ENCODE assay signal across 16 cellular contexts in genomic region chr6:3294396-3294795, GRCh38. TPM values are rescaled to one million over a fixed set of nuclear protein-coding genes. Genes with fewer than 3 reads are reported as not detected.
DNase-seq lines count a peak whose midpoint lies in the region; ATAC-seq and TF ChIP-seq lines count a peak whose summit lies in the region.
"Had no signal": no experiment of that assay in that cellular context is flagged by ENCODE, and none has a peak within 500 bp of the region (broad histone marks: within the 10 kb centered on the region; RNA-seq: fewer than 3 reads in every experiment).

No MANE protein-coding gene starts in this region.

- POLR2A ChIA-PET in activated CD4-positive, alpha-beta T cell treated with anti-CD3 and anti-CD28 coated beads for 36 hours (lab: Charles Lee) = no interaction called here

- H3K27me3 Mint-ChIP-seq in T-helper 17 cell (peaks cover 5% of the 10 kb centered on the region), endodermal cell (ENCODE audit: insufficient read depth) (no peaks in the 10 kb centered on the region)
- H3K27me3 Mint-ChIP-seq in activated CD4-positive, alpha-beta T cell treated with anti-CD3 and anti-CD28 coated beads for 36 hours = no peaks in the 10 kb centered on the region
- H3K27me3 Mint-ChIP-seq: CD4-positive, alpha-beta T cell had no signal

- H3K36me3 Mint-ChIP-seq in T-helper 17 cell (ENCODE audit: low read depth) = peaks cover 3% of the 10 kb centered on the region
- no peaks in the 10 kb centered on the region for H3K36me3 Mint-ChIP-seq in endodermal cell (ENCODE audit: low read depth)
- no peaks in the 10 kb centered on the region for H3K36me3 Mint-ChIP-seq in activated CD4-positive, alpha-beta T cell treated with anti-CD3 and anti-CD28 coated beads for 36 hours (ENCODE audit: low read depth)

- no peak overlapping the region for H3K9ac ChIP-seq in endodermal cell (ENCODE audit: extremely low read depth, low read length, poor library complexity, severe bottlenecking)

- H3K4me1 Mint-ChIP-seq in T-helper 17 cell = peaks cover 4% of the 10 kb centered on the region
- H3K4me1 Mint-ChIP-seq in endodermal cell = peaks cover 10% of the 10 kb centered on the region
- no peaks in the 10 kb centered on the region for H3K4me1 Mint-ChIP-seq in activated CD4-positive, alpha-beta T cell treated with anti-CD3 and anti-CD28 coated beads for 36 hours
- H3K4me1 Mint-ChIP-seq: B cell had no signal

- H3K4me3 ChIP-seq in endodermal cell (ENCODE audit: low read length) = no peak overlapping the region
- no peak overlapping the region for H3K4me3 ChIP-seq in HAP-1
- H3K4me3 ChIP-seq: GM12878 had no signal

- H3K4me3 Mint-ChIP-seq in T-helper 17 cell (no peak overlapping the region), endodermal cell (no peak overlapping the region)
- H3K4me3 Mint-ChIP-seq in activated CD4-positive, alpha-beta T cell treated with anti-CD3 and anti-CD28 coated beads for 36 hours = no peak overlapping the region
- H3K4me3 Mint-ChIP-seq: B cell; CD4-positive, alpha-beta T cell; H9 had no signal

- no peak for TF ChIP-seq CTCF in endodermal cell (conservative IDR thresholded peaks at IDR 0.05)

- CTCF ChIA-PET in activated CD4-positive, alpha-beta T cell treated with anti-CD3 and anti-CD28 coated beads for 36 hours (lab: Charles Lee) = interaction anchor here (0.9 kb wide), 2 partner anchors 9 to 237 kb away, joined by 3 read pairs; no protein-coding TSS in a partner anchor

- H3K27me3 ChIP-seq in endodermal cell (ENCODE audit: control insufficient read depth, insufficient read depth, low read length, poor library complexity, severe bottlenecking) (no peaks in the 10 kb centered on the region), HAP-1 (ENCODE audit: low read depth) (no peaks in the 10 kb centered on the region)

- WGBS in endodermal cell (ENCODE audit: insufficient coverage in 1 of 2, insufficient read length in 1 of 2), 2 experiments = 91 to 100% methylated on average over 8 of the region's 8 CpGs

- no peaks in the 10 kb centered on the region for H3K4me1 ChIP-seq in endodermal cell (ENCODE audit: control insufficient read depth, insufficient read depth, low read length)
- no peaks in the 10 kb centered on the region for H3K4me1 ChIP-seq in HAP-1

- H3K9me3 ChIP-seq in T-helper 17 cell (ENCODE audit: control insufficient read depth, low read length, poor library complexity, severe bottlenecking) (no peaks in the 10 kb centered on the region), endodermal cell (ENCODE audit: control insufficient read depth, low read length) (no peaks in the 10 kb centered on the region), HAP-1 (no peaks in the 10 kb centered on the region)

- no peaks in the 10 kb centered on the region for H3K9me3 Mint-ChIP-seq in endodermal cell
- H3K9me3 Mint-ChIP-seq in activated CD4-positive, alpha-beta T cell treated with anti-CD3 and anti-CD28 coated beads for 36 hours (ENCODE audit: low read depth) = no peaks in the 10 kb centered on the region
- H3K9me3 Mint-ChIP-seq: CD4-positive, alpha-beta T cell; H9 had no signal

- H3K27ac ChIP-seq in endodermal cell (ENCODE audit: low read depth, low read length) = peak overlapping the region; percentile 97

- peak; percentile 34 for DNase-seq in G401 (ENCODE audit: low spot score)
- DNase-seq in T-helper 17 cell = no peak
- peak; percentile 20 for DNase-seq in endodermal cell
- peak; percentile 17 for DNase-seq in sciatic nerve (ENCODE audit: low spot score)
- DNase-seq in HAP-1 (ENCODE audit: low spot score in 2 of 2) = no peak
- DNase-seq in activated CD4-positive, alpha-beta T cell treated with anti-CD3 and anti-CD28 coated beads for 36 hours = no peak
- DNase-seq: C1 segment of cervical spinal cord, Calu3, DMS 273 treated with DMSO at 0.1 percent for 48 hours, GOT3, H9 had no signal

- intact Hi-C loops in sciatic nerve (cut with DNase I) = no loop called here
- intact Hi-C loops in activated CD4-positive, alpha-beta T cell treated with anti-CD3 and anti-CD28 coated beads for 36 hours (cut with DNase I, micrococcal nuclease) = no loop called here

- in situ Hi-C loops in G401 (cut with HindIII; ENCODE audit: low sequenced_read_pairs) = no loop called here
- in situ Hi-C loops in HAP-1 (cut with MboI; ENCODE audit: low sequenced_read_pairs) = no loop called here

- ATAC-seq in T-helper 17 cell (no peak), sciatic nerve (no peak), GM18907 (IDR thresholded peaks at IDR 0.05; ENCODE audit: unreplicated experiment) (no peak)
- no peak for ATAC-seq in activated CD4-positive, alpha-beta T cell treated with anti-CD3 and anti-CD28 coated beads for 36 hours
- no peak for ATAC-seq in activated CD4-positive, CD25-positive, alpha-beta regulatory T cell treated with anti-CD3 and anti-CD28 coated beads, Interleukin-2, amount 50 U/mL, for 24 hours
- ATAC-seq: GM12878 had no signal

- H3K27ac Mint-ChIP-seq in T-helper 17 cell (peak overlapping the region; percentile 59), endodermal cell (no peak overlapping the region)
- H3K27ac Mint-ChIP-seq in activated CD4-positive, alpha-beta T cell treated with anti-CD3 and anti-CD28 coated beads for 36 hours = no peak overlapping the region
- H3K27ac Mint-ChIP-seq: B cell; CD4-positive, alpha-beta T cell had no signal

- H3K36me3 ChIP-seq in endodermal cell (ENCODE audit: control insufficient read depth, insufficient read depth, low read length) = no peaks in the 10 kb centered on the region
- H3K36me3 ChIP-seq in HAP-1 (replicated peaks) = 0 out of 2 replicates have a peak, but pooled peaks cover 3% of the 10 kb centered on the region

RNA-seq across cellular contexts. Expression of gene PSMG4, which starts 35.6 kb away (rescaled TPM):
- 26.6 and 54.5 TPM in 2 replicates for total RNA-seq in G401 (2014; rRNA removed; shearing (Covaris generic))
- total RNA-seq in T-helper 17 cell = 10 to 100 TPM; 11.9 to 15.6 TPM
- total RNA-seq in endodermal cell = 10 to 100 TPM; 16.0 to 21.5 TPM
- 18.5 TPM for polyA plus RNA-seq in endodermal cell (2013, experiment 1 of 2)
- 18.2 TPM for polyA plus RNA-seq in endodermal cell (2013, experiment 2 of 2)
- 21.2 TPM for total RNA-seq in sciatic nerve
- total RNA-seq in activated CD4-positive, alpha-beta T cell treated with anti-CD3 and anti-CD28 coated beads for 36 hours = 10 to 100 TPM; 22.2 to 23.2 TPM

Comparison
In these comparisons a context has a peak if more than half of its experiments do, and no peak if none do; other contexts are left out.
1. DNase-seq: peak in G401 (single experiment), endodermal cell (single experiment) and sciatic nerve (single experiment); none in T-helper 17 cell (0 of 3), HAP-1 (0 of 2) and activated CD4-positive, alpha-beta T cell treated with anti-CD3 and anti-CD28 coated beads for 36 hours (single experiment).